In the genomic region with DNA sequence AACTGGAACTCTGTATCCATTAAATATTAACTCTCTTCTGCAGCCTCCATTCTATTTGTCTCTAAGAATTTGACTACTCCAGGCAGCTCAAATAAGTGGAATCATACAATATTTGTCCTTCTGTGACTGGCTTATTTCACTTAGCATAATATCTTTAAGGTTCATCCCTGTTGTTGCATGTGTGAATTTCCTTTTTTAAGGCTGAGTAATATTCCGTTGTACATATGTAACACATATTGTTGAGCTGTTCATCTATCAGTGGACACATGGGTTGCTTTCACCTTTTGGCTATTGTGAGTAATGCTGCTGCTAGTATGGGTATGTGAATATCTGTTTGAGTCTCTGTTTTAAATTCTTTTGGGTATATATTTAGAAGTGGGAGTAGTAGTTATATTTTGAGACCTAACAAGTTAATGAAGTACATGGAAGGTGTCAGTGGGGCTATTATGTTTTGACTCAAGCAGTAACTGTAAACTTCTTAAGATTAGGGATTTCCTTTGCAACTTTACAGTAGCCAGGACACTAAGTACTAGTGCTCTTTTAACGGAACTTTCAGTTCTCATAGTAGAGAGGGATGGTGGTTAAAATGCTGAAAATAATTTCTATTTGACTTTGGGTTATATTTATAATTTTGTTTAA, we compare ENCODE assay signal across 23 cellular contexts. TPM values are rescaled to one million over a fixed set of nuclear protein-coding genes. Genes with fewer than 3 reads are reported as not detected.
DNase-seq lines count a peak whose midpoint lies in the region; ATAC-seq and TF ChIP-seq lines count a peak whose summit lies in the region.
"Had no signal": no experiment of that assay in that cellular context is flagged by ENCODE, and none has a peak within 500 bp of the region (broad histone marks: within the 10 kb centered on the region; RNA-seq: fewer than 3 reads in every experiment).

No MANE protein-coding gene starts in this region.

- ATAC-seq in DND-41 (ENCODE audit: insufficient read depth, low read depth) (no peak), GM18502 (IDR thresholded peaks at IDR 0.05; ENCODE audit: poor library complexity, unreplicated experiment) (peak; percentile 62), GM21723 (IDR thresholded peaks at IDR 0.05; ENCODE audit: unreplicated experiment) (peak; percentile 66), HG03432 (IDR thresholded peaks at IDR 0.05; ENCODE audit: unreplicated experiment) (peak; percentile 52)
- ATAC-seq: sciatic nerve had no signal

- no peaks in the 10 kb centered on the region for H3K27me3 ChIP-seq in DND-41 (ENCODE audit: insufficient read depth, low read length, poor library complexity)
- no peaks in the 10 kb centered on the region for H3K27me3 ChIP-seq in esophagus muscularis mucosa
- H3K27me3 ChIP-seq: BLaER1, SJSA1, upper lobe of left lung had no signal

- no peak overlapping the region for H3K4me2 ChIP-seq in DND-41 (ENCODE audit: insufficient read depth, low read length)
- H3K4me2 ChIP-seq: BLaER1 had no signal

- no peaks in the 10 kb centered on the region for H4K20me1 ChIP-seq in DND-41 (ENCODE audit: insufficient read depth, low read length)
- H4K20me1 ChIP-seq: BLaER1 had no signal

- no peak overlapping the region for H2AFZ ChIP-seq in DND-41 (ENCODE audit: low read depth, low read length)

- DNase-seq in DND-41 (no peak), C1 segment of cervical spinal cord (lab: John Stamatoyannopoulos, UW) (no peak), esophagus muscularis mucosa (ENCODE audit: extremely low spot score) (no peak), cerebellar nuclear complex (lab: John Stamatoyannopoulos, UW) (no peak), superior temporal gyrus (ENCODE audit: extremely low spot score) (no peak)
- DNase-seq: ACHN; activated CD4-positive, alpha-beta T cell treated with anti-CD3 and anti-CD28 coated beads, Interleukin-2, amount 50 U/mL, for 4 hours; activated CD8-positive, alpha-beta memory T cell treated with anti-CD3 and anti-CD28 coated beads, Interleukin-2, amount 50 U/mL, for 48 hours; activated effector memory CD4-positive, alpha-beta T cell treated with anti-CD3 and anti-CD28 coated beads, Interleukin-2, amount 50 U/mL, for 16 hours; NCI-H146; NCI-H2171; NCI-H524 treated with DMSO at 0.1 percent for 48 hours; posterior cingulate gyrus; stimulated activated CD8-positive, alpha-beta memory T cell treated with anti-CD3 and anti-CD28 coated beads, Interleukin-4, amount 100 ng/mL, for 48 hours; upper lobe of left lung; WERI-Rb-1 had no signal

- WGBS in esophagus muscularis mucosa: 93% methylated on average over 2 of the region's 2 CpGs

- H3K27ac ChIP-seq in DND-41 (ENCODE audit: low read length): peak overlapping the region; percentile 98
- H3K27ac ChIP-seq in esophagus muscularis mucosa (replicated peaks in 1 of 4): no peak overlapping the region
- H3K27ac ChIP-seq: BLaER1, SJSA1, upper lobe of left lung, WERI-Rb-1 had no signal

- peaks cover 40% of the 10 kb centered on the region for H3K79me2 ChIP-seq in DND-41 (ENCODE audit: insufficient read depth, low read length)

- H3K4me3 ChIP-seq in DND-41 (ENCODE audit: low read depth in 1 of 2, low read length in 2 of 2) (no peak overlapping the region), esophagus muscularis mucosa (no peak overlapping the region)
- H3K4me3 ChIP-seq: BLaER1, lung, SJSA1, upper lobe of left lung had no signal

- no peak for TF ChIP-seq POLR2A in esophagus muscularis mucosa (IDR thresholded peaks at IDR 0.05; ENCODE audit: low read depth)

- H3K9ac ChIP-seq in DND-41 (ENCODE audit: low read depth, low read length): peak overlapping the region; percentile 68; the same call in 1 of the 2 replicates
- H3K9ac ChIP-seq: BLaER1 had no signal

- H3K4me1 ChIP-seq in DND-41 (ENCODE audit: insufficient read depth, low read length) (peaks cover 77% of the 10 kb centered on the region), esophagus muscularis mucosa (peaks cover 21 to 30% (median 24%) of the 10 kb centered on the region in 4 donors)
- H3K4me1 ChIP-seq: SJSA1, upper lobe of left lung had no signal

- H3K9me3 ChIP-seq in DND-41 (ENCODE audit: insufficient read depth, low read length, severe bottlenecking): no peaks in the 10 kb centered on the region
- no peaks in the 10 kb centered on the region for H3K9me3 ChIP-seq in esophagus muscularis mucosa
- H3K9me3 ChIP-seq: SJSA1, upper lobe of left lung had no signal

- TF ChIP-seq CTCF in DND-41 (IDR thresholded peaks at IDR 0.05; ENCODE audit: borderline replicate concordance, extremely low read depth, low read length, poor library complexity, severe bottlenecking): no peak
- TF ChIP-seq CTCF in esophagus muscularis mucosa (IDR thresholded peaks at IDR 0.05): no peak

- intact Hi-C loops in esophagus muscularis mucosa (cut with DNase I): no loop called here

- TF ChIP-seq EP300 in esophagus muscularis mucosa (IDR thresholded peaks at IDR 0.05): no peak

- H3K36me3 ChIP-seq in DND-41 (ENCODE audit: insufficient read depth, low read length): peaks cover 69% of the 10 kb centered on the region
- peaks cover 22 to 81% (median 64%) of the 10 kb centered on the region in 4 donors for H3K36me3 ChIP-seq in esophagus muscularis mucosa

RNA-seq across cellular contexts. Expression of gene TMEM217, which starts 29.7 kb away (rescaled TPM):
- total RNA-seq in esophagus muscularis mucosa: under 1 TPM in 3 of 4 donors, not detected in 1; 0.26 to 0.99 (median 0.57) TPM

RNA-seq across cellular contexts. Expression of gene TBC1D22B, which starts 30.1 kb away (rescaled TPM):
- total RNA-seq in esophagus muscularis mucosa: 10 to 100 TPM in 1 of 4 donors, 1 to 10 TPM in 3; 7.3 to 10.2 (median 8.6) TPM
